In genomic region chr7:422191-422885, GRCh38 we compare ENCODE assay signal across 1 cellular context.
TF ChIP-seq lines count a peak whose summit lies in the region.

No MANE protein-coding gene starts in this region.

TF ChIP-seq in HepG2, 621 proteins besides CTCF, POLR2A, EP300 and RAD21 (continued from another document):
- TF ChIP-seq, protein P1, sequence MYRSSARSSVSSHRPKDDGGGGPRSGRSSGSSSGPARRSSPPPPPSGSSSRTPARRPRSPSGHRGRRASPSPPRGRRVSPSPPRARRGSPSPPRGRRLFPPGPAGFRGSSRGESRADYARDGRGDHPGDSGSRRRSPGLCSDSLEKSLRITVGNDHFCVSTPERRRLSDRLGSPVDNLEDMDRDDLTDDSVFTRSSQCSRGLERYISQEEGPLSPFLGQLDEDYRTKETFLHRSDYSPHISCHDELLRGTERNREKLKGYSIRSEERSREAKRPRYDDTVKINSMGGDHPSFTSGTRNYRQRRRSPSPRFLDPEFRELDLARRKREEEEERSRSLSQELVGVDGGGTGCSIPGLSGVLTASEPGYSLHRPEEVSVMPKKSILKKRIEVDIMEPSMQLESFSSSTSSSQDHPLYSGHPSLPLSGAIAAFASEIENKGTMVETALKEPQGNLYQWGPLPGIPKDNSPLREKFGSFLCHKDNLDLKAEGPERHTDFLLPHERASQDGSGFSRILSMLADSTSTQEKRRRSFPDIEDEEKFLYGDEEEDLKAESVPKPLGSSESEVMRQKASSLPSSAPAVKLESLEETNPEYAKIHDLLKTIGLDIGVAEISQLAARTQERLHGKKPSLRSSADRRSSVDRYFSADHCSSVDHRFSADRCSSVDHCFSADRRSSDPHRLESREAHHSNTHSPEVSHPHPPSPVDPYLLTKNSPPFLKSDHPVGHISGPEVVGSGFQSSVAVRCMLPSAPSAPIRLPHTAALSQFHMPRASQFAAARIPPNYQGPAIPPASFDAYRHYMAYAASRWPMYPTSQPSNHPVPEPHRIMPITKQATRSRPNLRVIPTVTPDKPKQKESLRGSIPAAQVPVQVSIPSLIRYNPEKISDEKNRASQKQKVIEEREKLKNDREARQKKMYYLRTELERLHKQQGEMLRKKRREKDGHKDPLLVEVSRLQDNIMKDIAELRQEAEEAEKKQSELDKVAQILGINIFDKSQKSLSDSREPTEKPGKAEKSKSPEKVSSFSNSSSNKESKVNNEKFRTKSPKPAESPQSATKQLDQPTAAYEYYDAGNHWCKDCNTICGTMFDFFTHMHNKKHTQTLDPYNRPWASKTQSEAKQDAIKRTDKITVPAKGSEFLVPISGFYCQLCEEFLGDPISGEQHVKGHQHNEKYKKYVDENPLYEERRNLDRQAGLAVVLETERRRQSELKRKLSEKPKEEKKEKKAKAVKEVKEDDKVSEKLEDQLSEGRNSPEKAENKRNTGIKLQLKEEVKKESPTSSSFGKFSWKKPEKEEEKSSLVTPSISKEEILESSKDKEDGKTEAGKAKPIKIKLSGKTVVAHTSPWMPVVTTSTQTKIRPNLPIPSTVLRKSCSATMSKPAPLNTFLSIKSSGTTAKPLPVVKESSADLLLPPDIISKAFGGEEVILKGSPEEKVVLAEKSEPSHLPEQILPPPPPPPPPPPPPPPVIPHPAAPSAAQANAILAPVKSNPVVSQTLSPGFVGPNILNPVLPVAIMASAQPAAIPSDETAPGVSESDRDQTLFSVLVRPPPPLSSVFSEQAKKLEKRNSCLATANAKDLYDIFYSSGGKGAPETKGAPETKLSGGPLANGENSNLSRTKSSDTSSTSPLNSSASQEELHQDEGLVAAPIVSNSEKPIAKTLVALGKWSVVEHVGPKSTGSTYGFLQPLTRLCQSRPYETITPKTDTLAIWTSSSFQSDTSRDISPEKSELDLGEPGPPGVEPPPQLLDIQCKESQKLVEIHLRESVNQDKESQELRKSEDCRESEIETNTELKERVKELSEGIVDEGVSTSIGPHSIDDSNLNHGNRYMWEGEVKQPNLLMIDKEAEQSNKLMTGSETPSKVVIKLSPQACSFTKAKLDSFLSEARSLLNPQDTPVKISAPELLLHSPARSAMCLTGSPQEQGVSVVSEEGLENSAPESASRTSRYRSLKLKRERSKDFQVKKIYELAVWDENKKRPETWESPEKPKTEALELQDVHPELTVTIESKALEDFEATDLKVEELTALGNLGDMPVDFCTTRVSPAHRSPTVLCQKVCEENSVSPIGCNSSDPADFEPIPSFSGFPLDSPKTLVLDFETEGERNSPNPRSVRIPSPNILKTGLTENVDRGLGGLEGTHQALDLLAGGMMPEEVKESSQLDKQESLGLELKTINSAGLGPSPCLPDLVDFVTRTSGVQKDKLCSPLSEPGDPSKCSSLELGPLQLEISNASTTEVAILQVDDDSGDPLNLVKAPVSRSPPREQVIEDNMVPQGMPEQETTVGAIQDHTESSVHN (CRISPR knock-in tag; IDR thresholded peaks at IDR 0.05) = no peak
- TF ChIP-seq XBP1 (CRISPR knock-in tag; IDR thresholded peaks at IDR 0.05) = no peak
- TF ChIP-seq, protein P2, sequence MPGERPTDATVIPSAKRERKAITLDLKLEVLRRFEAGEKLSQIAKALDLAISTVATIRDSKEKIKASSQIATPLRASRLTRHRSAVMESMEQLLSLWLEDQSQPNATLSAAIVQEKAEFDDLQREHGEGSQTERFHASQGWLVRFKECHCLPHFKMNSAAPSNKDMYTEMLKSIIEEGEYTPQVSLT (CRISPR knock-in tag; IDR thresholded peaks at IDR 0.05; ENCODE audit: borderline replicate concordance, low read depth) = no peak
- TF ChIP-seq THAP11 (CRISPR knock-in tag; IDR thresholded peaks at IDR 0.05) = no peak
- no peak for TF ChIP-seq PREB (CRISPR knock-in tag; IDR thresholded peaks at IDR 0.05)
- TF ChIP-seq ZNF841 (CRISPR knock-in tag; IDR thresholded peaks at IDR 0.05; ENCODE audit: borderline replicate concordance) = no peak
- no peak for TF ChIP-seq XRCC5 (optimal IDR thresholded peaks at IDR 0.05; ENCODE audit: low read length)
